Comparison of ENCODE assay signal across 18 cellular contexts in the genomic region with DNA sequence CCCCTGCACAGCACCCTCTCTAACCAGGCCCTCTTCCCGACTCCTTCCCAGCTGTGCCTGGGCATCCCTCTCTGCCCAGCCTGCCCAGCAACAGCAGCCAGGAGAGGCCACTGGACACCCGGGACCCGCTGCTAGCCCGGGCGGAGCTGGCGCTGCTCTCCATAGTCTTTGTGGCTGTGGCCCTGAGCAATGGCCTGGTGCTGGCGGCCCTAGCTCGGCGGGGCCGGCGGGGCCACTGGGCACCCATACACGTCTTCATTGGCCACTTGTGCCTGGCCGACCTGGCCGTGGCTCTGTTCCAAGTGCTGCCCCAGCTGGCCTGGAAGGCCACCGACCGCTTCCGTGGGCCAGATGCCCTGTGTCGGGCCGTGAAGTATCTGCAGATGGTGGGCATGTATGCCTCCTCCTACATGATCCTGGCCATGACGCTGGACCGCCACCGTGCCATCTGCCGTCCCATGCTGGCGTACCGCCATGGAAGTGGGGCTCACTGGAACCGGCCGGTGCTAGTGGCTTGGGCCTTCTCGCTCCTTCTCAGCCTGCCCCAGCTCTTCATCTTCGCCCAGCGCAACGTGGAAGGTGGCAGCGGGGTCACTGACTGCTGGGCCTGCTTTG. TPM values are rescaled to one million over a fixed set of nuclear protein-coding genes. Genes with fewer than 3 reads are reported as not detected.
DNase-seq lines count a peak whose midpoint lies in the region; ATAC-seq and TF ChIP-seq lines count a peak whose summit lies in the region.
"Had no signal": no experiment of that assay in that cellular context is flagged by ENCODE, and none has a peak within 500 bp of the region (broad histone marks: within the 10 kb centered on the region; RNA-seq: fewer than 3 reads in every experiment).

No MANE protein-coding gene starts in this region.

- no peak for TF ChIP-seq CTCF in neutrophil (IDR thresholded peaks at IDR 0.05)

- in situ Hi-C loops in G401 (cut with HindIII; ENCODE audit: low sequenced_read_pairs), result no loop called here

- H3K9me3 ChIP-seq in neutrophil, result no peaks in the 10 kb centered on the region
- H3K9me3 ChIP-seq: BLaER1 treated with 17β-estradiol and CSF1 and Interleukin-3, amounts not matched to agents 10 nM and 100 nM; left lung had no signal

- H3K27me3 ChIP-seq in neutrophil, result no peaks in the 10 kb centered on the region
- H3K27me3 ChIP-seq: left lung had no signal

- no peak for ATAC-seq in GM21447 (IDR thresholded peaks at IDR 0.05; ENCODE audit: unreplicated experiment)
- ATAC-seq: left lung had no signal

- H3K36me3 ChIP-seq in neutrophil, result peaks cover 45% of the 10 kb centered on the region

- peak overlapping the region; percentile 47 for H3K27ac ChIP-seq in neutrophil
- H3K27ac ChIP-seq: 22Rv1, epithelial cell of prostate, KMS-11, left lung, parathyroid adenoma had no signal

- H3K4me3 ChIP-seq in neutrophil (ENCODE audit: low read depth in 1 of 2, low read length in 1 of 2), result no peak overlapping the region
- H3K4me3 ChIP-seq: BLaER1 treated with 17β-estradiol and CSF1 and Interleukin-3, amounts not matched to agents 10 nM and 100 nM; left lung had no signal

- H3K4me1 ChIP-seq in neutrophil (ENCODE audit: control insufficient read depth in 1 of 2, insufficient read depth in 1 of 2, low read depth in 1 of 2, low read length in 1 of 2), result peaks cover 30 to 37% of the 10 kb centered on the region in 2 experiments
- H3K4me1 ChIP-seq: parathyroid adenoma had no signal

- DNase-seq in NCI-H1105 treated with DMSO at 0.1 percent for 48 hours (lab: John Stamatoyannopoulos, UW), result peak; percentile 13
- DNase-seq in NCI-H1105 (lab: John Stamatoyannopoulos, UW), result no peak
- peak; percentile 82 for DNase-seq in G401 (ENCODE audit: low spot score)
- peak; percentile 73 for DNase-seq in cerebellar cortex (ENCODE audit: low spot score)
- no peak for DNase-seq in dermis blood vessel endothelial cell
- DNase-seq in NCI-H1436 treated with DMSO at 0.1 percent for 48 hours (lab: John Stamatoyannopoulos, UW), result no peak
- DNase-seq: activated CD4-positive, alpha-beta T cell treated with anti-CD3 and anti-CD28 coated beads, Interleukin-2, amount 10 ng/mL, durations not matched to agents 24 days and 14 days; DMS53; foreskin melanocyte; NCI-H1092 had no signal

RNA-seq across cellular contexts. Expression of a gene that starts 1.1 kb away (rescaled TPM):
- 0.25 TPM in 1 of 2 replicates, not detected in the other for total RNA-seq in G401 (2014; rRNA removed; shearing (Covaris generic))
- 4.7 and 6.3 TPM in 2 replicates for total RNA-seq in dermis blood vessel endothelial cell
- total RNA-seq: activated CD4-positive, alpha-beta T cell treated with anti-CD3 and anti-CD28 coated beads, Interleukin-2, amount 10 ng/mL, durations not matched to agents 24 days and 14 days had no signal

RNA-seq across cellular contexts. Expression of a gene that starts 19.6 kb away (rescaled TPM):
- 31.3 and 34.0 TPM in 2 replicates for total RNA-seq in G401 (2014; rRNA removed; shearing (Covaris generic))
- total RNA-seq in dermis blood vessel endothelial cell, result 1.1 and 2.4 TPM in 2 replicates

RNA-seq across cellular contexts. Expression of a gene that starts 20.5 kb away (rescaled TPM):
- total RNA-seq in G401 (2014; rRNA removed; shearing (Covaris generic)), result 55.7 and 62.6 TPM in 2 replicates
- 16.0 and 27.2 TPM in 2 replicates for total RNA-seq in dermis blood vessel endothelial cell

RNA-seq across cellular contexts. Expression of a gene that starts 29.2 kb away (rescaled TPM):
- 136 and 159 TPM in 2 replicates for total RNA-seq in G401 (2014; rRNA removed; shearing (Covaris generic))
- total RNA-seq in dermis blood vessel endothelial cell, result 70.6 and 88.2 TPM in 2 replicates

RNA-seq across cellular contexts. Expression of a gene that starts 38.9 kb away (rescaled TPM):
- 7.1 and 8.4 TPM in 2 replicates for total RNA-seq in G401 (2014; rRNA removed; shearing (Covaris generic))
- 12.1 and 27.4 TPM in 2 replicates for total RNA-seq in dermis blood vessel endothelial cell

Comparison
In these comparisons a context has a peak if more than half of its experiments do, and no peak if none do; other contexts are left out.
1. DNase-seq: peak in NCI-H1105 treated with DMSO at 0.1 percent for 48 hours (single experiment), G401 (single experiment) and cerebellar cortex (single experiment); none in NCI-H1105 (single experiment), dermis blood vessel endothelial cell (single experiment) and NCI-H1436 treated with DMSO at 0.1 percent for 48 hours (single experiment).